In the genomic region with DNA sequence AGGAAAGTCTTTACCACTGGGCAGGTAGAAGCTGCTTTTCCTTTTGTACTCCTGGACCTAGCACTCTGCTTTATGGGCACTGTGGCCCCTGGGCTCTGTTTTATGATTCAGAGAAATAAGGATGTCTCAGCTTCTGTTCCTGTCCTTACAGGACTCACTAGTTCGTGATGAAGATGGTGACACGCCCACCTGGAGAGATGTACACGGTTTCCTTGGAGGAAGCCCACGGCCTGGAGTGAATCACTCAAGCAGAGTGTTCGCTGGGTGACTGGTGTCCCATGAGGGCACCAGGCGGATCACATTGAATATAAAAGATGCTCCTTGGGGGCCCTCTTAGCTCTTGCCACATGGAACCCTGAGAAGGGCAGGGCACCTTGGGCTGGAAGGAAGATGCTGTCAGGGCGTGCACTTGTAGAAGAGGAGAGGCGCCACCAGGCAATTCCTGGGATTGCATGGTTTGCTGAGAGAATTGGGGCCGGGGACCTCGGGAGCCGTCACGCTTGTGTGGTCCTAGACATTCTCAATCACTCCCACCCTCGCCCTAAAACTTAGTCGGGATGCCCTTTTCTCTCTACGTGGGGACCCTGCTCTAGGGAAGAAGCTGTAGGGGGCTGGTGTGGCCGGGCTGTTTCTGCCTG, we compare ENCODE assay signal across 19 cellular contexts.
"Had no signal": no experiment of that assay in that cellular context is flagged by ENCODE, and none has a peak within 500 bp of the region (broad histone marks: within the 10 kb centered on the region; RNA-seq: fewer than 3 reads in every experiment).

No MANE protein-coding gene starts in this region.

- H3K27ac ChIP-seq: heart right ventricle, lower lobe of right lung, neutrophil, suprapubic skin, transverse colon, uterus had no signal

- H3K9me3 ChIP-seq: heart right ventricle, lower lobe of right lung, neutrophil, suprapubic skin, transverse colon, uterus had no signal

- H3K4me3 ChIP-seq: heart right ventricle, lower lobe of right lung, smooth muscle cell, suprapubic skin, transverse colon, uterus had no signal

- H3K4me2 ChIP-seq: smooth muscle cell had no signal

- H3K36me3 ChIP-seq: heart right ventricle, lower lobe of right lung, neutrophil, suprapubic skin, transverse colon, uterus had no signal

- DNase-seq: activated CD4-positive, CD25-positive, alpha-beta regulatory T cell treated with anti-CD3 and anti-CD28 coated beads, Interleukin-2, amount 50 U/mL, for 72 hours; activated CD8-positive, alpha-beta memory T cell treated with anti-CD3 and anti-CD28 coated beads for 24 hours; activated CD8-positive, alpha-beta memory T cell treated with anti-CD3 and anti-CD28 coated beads, Interleukin-2, amount 50 U/mL, for 48 hours; activated gamma-delta T cell; activated T-cell treated with anti-CD3 and anti-CD28 coated beads, Interleukin-2, amount 50 U/mL, for 48 hours; endodermal cell; erythroblast; heart right ventricle; left colon; lower lobe of right lung; natural killer cell; stimulated activated CD4-positive, alpha-beta T cell treated with anti-CD3 and anti-CD28 coated beads, Interleukin-4, amount 100 ng/mL, for 1 hour; stimulated activated naive CD8-positive, alpha-beta T cell treated with anti-CD3 and anti-CD28 coated beads, Interleukin-15, amount 100 ng/mL, for 72 hours; transverse colon; uterus had no signal

- H3K4me1 ChIP-seq: heart right ventricle, lower lobe of right lung, suprapubic skin, transverse colon, uterus had no signal

- ATAC-seq: heart right ventricle; left colon; lower lobe of right lung; natural killer cell; sciatic nerve; stimulated activated naive CD8-positive, alpha-beta T cell treated with anti-CD3 and anti-CD28 coated beads, Interleukin-15, amount 100 ng/mL, for 72 hours had no signal

- H3K27me3 ChIP-seq: heart right ventricle, neutrophil, suprapubic skin, transverse colon, uterus had no signal
